Comparison of ENCODE assay signal across 7 cellular contexts in the genomic region with DNA sequence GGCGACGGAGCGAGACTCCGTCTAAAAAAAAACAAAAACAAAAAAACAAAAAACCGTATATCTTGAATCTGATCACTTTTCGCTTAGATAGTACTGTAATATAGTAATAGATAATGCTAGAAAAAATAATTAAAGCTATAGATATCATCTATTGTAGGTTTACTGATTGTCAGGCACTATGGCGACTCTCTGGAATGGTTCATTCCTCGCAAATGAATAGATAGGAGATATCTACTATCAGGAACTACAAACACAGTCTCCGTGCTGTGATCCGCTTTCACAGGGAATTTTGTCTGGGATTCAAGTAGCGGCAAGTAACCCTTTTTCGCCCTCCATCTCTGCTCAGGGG. TPM values are rescaled to one million over a fixed set of nuclear protein-coding genes. Genes with fewer than 3 reads are reported as not detected.
DNase-seq lines count a peak whose midpoint lies in the region; TF ChIP-seq lines count a peak whose summit lies in the region.

No MANE protein-coding gene starts in this region.

- TF ChIP-seq CTCF in stomach (IDR thresholded peaks at IDR 0.05) (no peak), GM13977 (IDR thresholded peaks at IDR 0.05; ENCODE audit: extremely low read depth, insufficient read depth, missing control alignments) (no peak)

- H3K9me3 Mint-ChIP-seq in activated naive CD8-positive, alpha-beta T cell (ENCODE audit: low read depth) = no peaks in the 10 kb centered on the region
- H3K9me3 Mint-ChIP-seq in immature natural killer cell = no peaks in the 10 kb centered on the region

- H3K4me3 Mint-ChIP-seq in activated naive CD8-positive, alpha-beta T cell = peak overlapping the region; percentile 95
- peak overlapping the region; percentile 96 to 99 (median 98) for H3K4me3 Mint-ChIP-seq in immature natural killer cell

- H3K4me1 Mint-ChIP-seq in activated naive CD8-positive, alpha-beta T cell (ENCODE audit: low read depth) = peaks cover 29% of the 10 kb centered on the region
- H3K4me1 Mint-ChIP-seq in immature natural killer cell = peaks cover 27 to 38% of the 10 kb centered on the region in 2 donors

- H3K36me3 ChIP-seq in HUES48 (ENCODE audit: control insufficient read depth, insufficient read depth, low read length) (no peaks in the 10 kb centered on the region), stomach (no peaks in the 10 kb centered on the region)

- DNase-seq in immature natural killer cell (no peak), stomach (no peak), DMS153 (lab: John Stamatoyannopoulos, UW) (no peak), GM13977 (ENCODE audit: low spot score) (no peak), AML-193 (lab: John Stamatoyannopoulos, UW) (no peak)

- no peak for TF ChIP-seq EP300 in stomach (IDR thresholded peaks at IDR 0.05)

- no peak overlapping the region; the same call in 1 of the 2 replicates for H3K9ac ChIP-seq in HUES48 (ENCODE audit: low read depth, low read length)

- peak overlapping the region; percentile 95 for H3K4me3 ChIP-seq in HUES48 (ENCODE audit: low read depth, low read length)
- H3K4me3 ChIP-seq in stomach = peak overlapping the region; percentile 66 to 85 (median 80)

- peak overlapping the region; percentile 97 for H3K27ac Mint-ChIP-seq in activated naive CD8-positive, alpha-beta T cell
- peak overlapping the region; percentile 94 to 98 (median 96) for H3K27ac Mint-ChIP-seq in immature natural killer cell

- in situ Hi-C loops in GM13977 (cut with MboI; ENCODE audit: low pct_unique_long_range_greater_than_20kb, low sequenced_read_pairs, unreplicated experiment) = no loop called here

- no peaks in the 10 kb centered on the region for H3K36me3 Mint-ChIP-seq in activated naive CD8-positive, alpha-beta T cell
- no peaks in the 10 kb centered on the region for H3K36me3 Mint-ChIP-seq in immature natural killer cell

- no peak for TF ChIP-seq POLR2A in stomach (IDR thresholded peaks at IDR 0.05)

- H3K4me1 ChIP-seq in HUES48 (ENCODE audit: control insufficient read depth, insufficient read depth, low read length) (no peaks in the 10 kb centered on the region), stomach (peaks cover 4 to 24% (median 15%) of the 10 kb centered on the region in 4 donors)

- H3K27ac ChIP-seq in HUES48 (ENCODE audit: low read depth, low read length) (peak overlapping the region; percentile 98), stomach (peak overlapping the region; percentile 93 to 97 (median 95))

- WGBS in stomach, 5 donors = 31 to 42% (median 41%) methylated on average over 12 of the region's 12 CpGs

- H3K27me3 ChIP-seq in HUES48 (ENCODE audit: control insufficient read depth, insufficient read depth, low read length) = peaks cover 36% of the 10 kb centered on the region
- H3K27me3 ChIP-seq in stomach = no peaks in the 10 kb centered on the region

- no peaks in the 10 kb centered on the region for H3K27me3 Mint-ChIP-seq in activated naive CD8-positive, alpha-beta T cell
- peaks cover 4 to 14% (median 12%) of the 10 kb centered on the region in 3 donors for H3K27me3 Mint-ChIP-seq in immature natural killer cell (ENCODE audit: low read depth in 3 of 3)

- intact Hi-C loops in stomach (cut with DNase I; ENCODE audit: low total_unique reads) = loop anchor here (10.0 kb wide), 1 partner anchor 136 kb away; a partner anchor contains a TSS

- H3K9me3 ChIP-seq in HUES48 (ENCODE audit: control insufficient read depth, insufficient read depth, low read length) = no peaks in the 10 kb centered on the region
- H3K9me3 ChIP-seq in stomach = no peaks in the 10 kb centered on the region

RNA-seq across cellular contexts. Expression of a gene that starts 0.3 kb away (rescaled TPM):
- 1 to 10 TPM in 2 of 3 donors, not detected in 1; 1.1 to 1.5 TPM for polyA plus RNA-seq in immature natural killer cell
- not detected for total RNA-seq in stomach
- polyA plus RNA-seq in stomach = under 1 TPM in 1 of 3 donors, not detected in 2; 0.58 TPM

RNA-seq across cellular contexts. Expression of a gene that starts 5.0 kb away (rescaled TPM):
- 10 to 100 TPM in 2 of 3 donors, 1 to 10 TPM in 1; 9.3 to 33.8 (median 13.9) TPM for polyA plus RNA-seq in immature natural killer cell
- 10 to 100 TPM in 4 of 5 donors, 1 to 10 TPM in 1; 4.1 to 27.4 (median 12.3) TPM for total RNA-seq in stomach
- polyA plus RNA-seq in stomach = 1 to 10 TPM; 3.1 to 4.3 (median 3.3) TPM
